27 cellular contexts compared by ENCODE assay signal in the genomic region with DNA sequence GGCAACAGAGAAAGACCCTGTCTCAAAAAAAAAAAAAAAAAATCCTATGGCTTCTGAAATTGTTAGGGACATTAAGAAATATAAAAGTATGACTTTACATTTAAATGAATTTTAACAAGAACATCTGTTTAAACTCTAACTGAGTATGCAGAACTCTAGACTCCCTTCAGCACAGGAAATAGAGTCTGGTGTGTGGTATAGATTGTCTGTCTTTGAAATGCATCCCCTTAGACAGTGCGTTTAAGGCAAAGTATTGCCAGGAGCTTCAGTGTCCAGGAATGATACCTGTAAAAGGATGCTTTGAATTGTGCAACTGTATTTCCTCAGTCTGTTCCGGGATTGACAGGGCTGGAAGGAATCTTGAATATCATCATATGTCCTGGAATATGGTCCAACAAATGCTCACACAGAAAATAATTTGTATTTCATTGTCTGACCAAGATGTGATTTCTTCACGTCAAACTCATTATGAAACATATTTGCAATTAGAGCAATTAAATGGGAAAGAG.
"Had no signal": no experiment of that assay in that cellular context is flagged by ENCODE, and none has a peak within 500 bp of the region (broad histone marks: within the 10 kb centered on the region; RNA-seq: fewer than 3 reads in every experiment).

No MANE protein-coding gene starts in this region.

- H3K27me3 ChIP-seq: adrenal gland, body of pancreas, colonic mucosa had no signal

- H3K27ac ChIP-seq: body of pancreas, colonic mucosa had no signal

- H3K4me3 ChIP-seq: adrenal gland, body of pancreas, colonic mucosa had no signal

- H3K36me3 ChIP-seq: adrenal gland, colonic mucosa had no signal

- FAIRE-seq: endometrium, frontal cortex had no signal

- H3K9me3 ChIP-seq: adrenal gland, body of pancreas, colonic mucosa had no signal

- DNase-seq: activated CD4-positive, alpha-beta memory T cell treated with anti-CD3 and anti-CD28 coated beads, Interleukin-2, amount 10 ng/mL, durations not matched to agents 7 days and 5 days; activated CD4-positive, alpha-beta T cell treated with anti-CD3 and anti-CD28 coated beads for 36 hours; activated CD4-positive, alpha-beta T cell treated with anti-CD3 and anti-CD28 coated beads, Interleukin-2, amount 50 U/mL, for 4 hours; activated CD4-positive, CD25-positive, alpha-beta regulatory T cell; activated CD4-positive, CD25-positive, alpha-beta regulatory T cell treated with anti-CD3 and anti-CD28 coated beads, Interleukin-2, amount 50 U/mL, for 72 hours; activated effector memory CD4-positive, alpha-beta T cell treated with Interleukin-2 at 50 U/mL for 16 hours; activated naive CD4-positive, alpha-beta T cell treated with anti-CD3 and anti-CD28 coated beads for 36 hours; activated naive CD8-positive, alpha-beta T cell treated with anti-CD3 and anti-CD28 coated beads for 36 hours; activated naive CD8-positive, alpha-beta T cell treated with anti-CD3 and anti-CD28 coated beads, Interleukin-2, amount 50 U/mL, for 24 hours; activated T-cell treated with anti-CD3 and anti-CD28 coated beads, Interleukin-2, amount 50 U/mL, for 4 hours; amygdala; aorta; body of pancreas; caudate nucleus; cerebellar nuclear complex; colonic mucosa; effector CD8-positive, alpha-beta T cell; foreskin fibroblast; head of caudate nucleus; T-helper 1 cell; T-helper 17 cell; T1000 had no signal

- H3K4me1 ChIP-seq: body of pancreas, colonic mucosa had no signal

- ATAC-seq: activated CD4-positive, alpha-beta T cell treated with anti-CD3 and anti-CD28 coated beads for 36 hours; activated naive CD8-positive, alpha-beta T cell treated with anti-CD3 and anti-CD28 coated beads, Interleukin-2, amount 50 U/mL, for 24 hours; activated T-cell treated with anti-CD3 and anti-CD28 coated beads, Interleukin-2, amount 50 U/mL, for 4 hours; activated T-helper 17 cell treated with anti-CD3 and anti-CD28 coated beads, Interleukin-2, amount 50 U/mL, for 72 hours; body of pancreas; esophagus mucosa had no signal
